In the genomic region with DNA sequence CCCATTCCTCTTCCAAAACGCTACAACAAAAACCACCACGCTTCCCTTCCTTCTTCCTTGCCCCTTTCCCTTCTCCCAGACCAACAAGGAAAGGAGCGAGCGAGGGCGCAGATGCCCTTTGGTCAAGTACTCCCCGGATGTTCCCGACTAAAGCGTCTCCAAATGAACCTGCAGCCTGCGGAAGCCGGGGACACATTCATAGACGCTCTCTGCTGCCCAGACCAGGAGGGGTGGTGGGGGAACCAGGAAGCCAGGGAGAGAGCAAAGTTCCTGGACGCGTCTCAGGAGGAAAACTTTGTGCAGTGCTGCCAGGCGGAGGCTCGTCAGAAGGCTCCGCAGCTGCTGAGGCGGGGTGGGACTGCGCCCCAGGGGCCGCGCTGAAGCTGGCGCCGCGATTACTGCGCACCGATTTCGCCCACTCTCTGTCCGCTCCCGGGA, we compare ENCODE assay signal across 8 cellular contexts. TPM values are rescaled to one million over a fixed set of nuclear protein-coding genes. Genes with fewer than 3 reads are reported as not detected.
DNase-seq lines count a peak whose midpoint lies in the region; ATAC-seq, FAIRE-seq and TF ChIP-seq lines count a peak whose summit lies in the region.

No MANE protein-coding gene starts in this region.

- no peaks in the 10 kb centered on the region for H3K36me3 Mint-ChIP-seq in T-cell

- peak overlapping the region; percentile 74 to 81 for H3K4me3 ChIP-seq in kidney (ENCODE audit: low read length in 2 of 2)

- no peak overlapping the region for H3K27ac Mint-ChIP-seq in stimulated activated naive CD8-positive, alpha-beta T cell treated with anti-CD3 and anti-CD28 coated beads, Interleukin-15, amount 100 ng/mL, for 72 hours
- H3K27ac Mint-ChIP-seq in T-cell = no peak overlapping the region

- H3K36me3 ChIP-seq in kidney (ENCODE audit: control insufficient read depth in 1 of 2, insufficient read depth in 2 of 2, low read length in 2 of 2) = no peaks in the 10 kb centered on the region

- peaks cover 0 to 13% of the 10 kb centered on the region in 2 donors for H3K4me1 ChIP-seq in kidney (ENCODE audit: control insufficient read depth in 1 of 2, insufficient read depth in 1 of 2, low read depth in 1 of 2, low read length in 2 of 2)

- intact Hi-C loops in kidney (cut with DNase I) = no loop called here

- POLR2A ChIA-PET in T-cell (lab: Charles Lee) = no interaction called here

- peak overlapping the region; percentile 42 to 66 for H3K9ac ChIP-seq in kidney (ENCODE audit: low read length in 2 of 2)

- in situ Hi-C loops in Caki2 (cut with HindIII; ENCODE audit: low pct_unique_long_range_greater_than_20kb, low sequenced_read_pairs) = no loop called here

- H3K27me3 Mint-ChIP-seq in stimulated activated naive CD8-positive, alpha-beta T cell treated with anti-CD3 and anti-CD28 coated beads, Interleukin-15, amount 100 ng/mL, for 72 hours = peaks cover 39% of the 10 kb centered on the region
- H3K27me3 Mint-ChIP-seq in T-cell = peaks cover 24 to 28% of the 10 kb centered on the region in 2 donors

- no peaks in the 10 kb centered on the region for H3K9me3 ChIP-seq in kidney (ENCODE audit: control insufficient read depth in 1 of 2, low read length in 2 of 2)

- ATAC-seq in GM21528 (IDR thresholded peaks at IDR 0.05; ENCODE audit: low FRiP score, unreplicated experiment) (peak; percentile 37), T-cell (replicated peaks in 1 of 4) (no peak)
- peak; percentile 35 for ATAC-seq in stimulated activated naive CD8-positive, alpha-beta T cell treated with anti-CD3 and anti-CD28 coated beads, Interleukin-15, amount 100 ng/mL, for 72 hours

- TF ChIP-seq CTCF in kidney (IDR thresholded peaks at IDR 0.05; ENCODE audit: borderline replicate concordance, extremely low read depth, insufficient read depth) = no peak

- DNase-seq in Caki2 (ENCODE audit: low read depth) (peak; percentile 51), HuH-7 (ENCODE audit: low spot score) (peak; percentile 31), brain pericyte (ENCODE audit: low read depth, low spot score) (peak; percentile 29), kidney (peak; percentile 67), T-cell (no peak)
- no peak for DNase-seq in stimulated activated naive CD8-positive, alpha-beta T cell treated with anti-CD3 and anti-CD28 coated beads, Interleukin-15, amount 100 ng/mL, for 72 hours
- DNase-seq in activated CD4-positive, alpha-beta T cell treated with anti-CD3 and anti-CD28 coated beads for 1 hour = no peak

- CTCF ChIA-PET in T-cell (lab: Charles Lee) = no interaction called here

- no peak for FAIRE-seq in kidney (lab: Jason Lieb, UNC)

- H3K4me3 Mint-ChIP-seq in stimulated activated naive CD8-positive, alpha-beta T cell treated with anti-CD3 and anti-CD28 coated beads, Interleukin-15, amount 100 ng/mL, for 72 hours = no peak overlapping the region
- no peak overlapping the region for H3K4me3 Mint-ChIP-seq in T-cell

- H3K4me1 Mint-ChIP-seq in stimulated activated naive CD8-positive, alpha-beta T cell treated with anti-CD3 and anti-CD28 coated beads, Interleukin-15, amount 100 ng/mL, for 72 hours = peaks cover 18% of the 10 kb centered on the region
- H3K4me1 Mint-ChIP-seq in T-cell = peaks cover 0 to 2% (median 2%) of the 10 kb centered on the region in 3 donors

- no peaks in the 10 kb centered on the region for H3K9me3 Mint-ChIP-seq in stimulated activated naive CD8-positive, alpha-beta T cell treated with anti-CD3 and anti-CD28 coated beads, Interleukin-15, amount 100 ng/mL, for 72 hours
- peaks cover 0 to 8% (median 0%) of the 10 kb centered on the region in 3 donors for H3K9me3 Mint-ChIP-seq in T-cell

- peak overlapping the region; percentile 30 to 59 for H3K27ac ChIP-seq in kidney (ENCODE audit: low read depth in 2 of 2, low read length in 2 of 2)

RNA-seq across cellular contexts. Expression of a gene that starts 0.8 kb away (rescaled TPM):
- not detected in 2 replicates for total RNA-seq in Caki2 (2014; rRNA removed; shearing (Covaris generic); ENCODE audit: low replicate concordance)
- total RNA-seq in kidney = 17.5 TPM
- 0.82 TPM for polyA plus RNA-seq in kidney (ENCODE audit: insufficient read depth, low read depth, low replicate concordance)
- under 1 TPM in 1 of 5 donors, not detected in 4; 0.29 TPM for total RNA-seq in T-cell

Comparison
In these comparisons a context has a peak if more than half of its experiments do, and no peak if none do; other contexts are left out.
1. DNase-seq: peak in Caki2 (single experiment), HuH-7 (single experiment), brain pericyte (single experiment) and kidney (single experiment); none in stimulated activated naive CD8-positive, alpha-beta T cell treated with anti-CD3 and anti-CD28 coated beads, Interleukin-15, amount 100 ng/mL, for 72 hours (0 of 2), T-cell (0 of 34) and activated CD4-positive, alpha-beta T cell treated with anti-CD3 and anti-CD28 coated beads for 1 hour (single experiment).
2. ATAC-seq: peak in GM21528 (single experiment) and stimulated activated naive CD8-positive, alpha-beta T cell treated with anti-CD3 and anti-CD28 coated beads, Interleukin-15, amount 100 ng/mL, for 72 hours (single experiment); none in T-cell (0 of 4).
3. RNA of a gene that starts 0.8 kb away (total RNA-seq): 17.5 TPM in kidney (single experiment); not detected in Caki2 and 0.29 TPM in T-cell; every median in the first group is over 10 times any median in the second.